Comparison of ENCODE assay signal across 8 cellular contexts in the genomic region with DNA sequence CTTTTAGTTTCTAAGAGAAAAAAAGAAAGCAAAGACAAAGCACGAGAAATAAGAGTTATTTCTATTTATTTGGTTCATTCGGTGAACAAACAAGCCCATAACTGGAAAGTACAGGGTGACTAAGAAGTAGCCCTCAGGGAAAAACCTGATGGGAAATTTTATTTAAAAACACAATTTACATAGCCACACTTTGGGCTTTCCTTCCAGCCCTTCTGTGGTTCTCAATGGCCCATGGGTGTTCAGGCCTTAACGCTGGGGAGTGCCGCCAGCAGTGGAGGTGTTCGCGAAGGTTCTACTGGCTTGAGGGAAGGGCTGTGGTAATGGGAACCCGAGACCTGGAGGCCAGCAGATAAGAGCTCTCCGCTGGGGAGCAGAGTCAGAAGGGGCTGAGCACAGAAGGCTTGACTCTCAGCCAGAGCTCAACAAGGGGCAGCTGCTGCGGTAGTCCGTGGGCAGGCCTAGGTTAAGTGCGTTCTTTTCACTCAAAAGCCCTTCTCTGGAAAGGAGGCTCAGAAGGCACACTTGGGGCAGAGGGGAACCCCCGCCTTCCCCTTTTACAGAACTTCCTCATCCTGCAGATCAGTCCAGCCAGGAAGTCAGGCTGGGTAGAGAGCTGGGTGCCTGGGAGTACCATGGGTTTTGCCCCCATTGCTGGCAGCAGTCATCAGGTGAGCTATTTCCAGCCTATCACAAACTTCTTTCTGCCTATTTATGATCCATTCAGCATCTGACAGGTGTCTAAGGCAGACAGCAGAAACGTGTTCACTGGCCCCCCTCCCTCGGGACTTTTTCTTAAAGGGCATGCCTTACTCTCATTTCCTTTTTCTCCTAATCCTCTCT. TPM values are rescaled to one million over a fixed set of nuclear protein-coding genes. Genes with fewer than 3 reads are reported as not detected.
A peak's percentile ranks its signal among the peaks of the same experiment; 100 is the strongest.
DNase-seq lines count a peak whose midpoint lies in the region; ATAC-seq and TF ChIP-seq lines count a peak whose summit lies in the region.

No MANE protein-coding gene starts in this region.

- peak overlapping the region; percentile 95 to 100 (median 98) for H3K27ac Mint-ChIP-seq in IgD-negative memory B cell

- H4K91ac ChIP-seq in neuronal stem cell (ENCODE audit: low read depth, low read length, poor library complexity), result no peak overlapping the region

- H2BK12ac ChIP-seq in neuronal stem cell (ENCODE audit: low read length), result no peak overlapping the region

- H3K27ac ChIP-seq in neuronal stem cell (replicated peaks; ENCODE audit: low read length), result no peak overlapping the region

- no peaks in the 10 kb centered on the region for H3K79me1 ChIP-seq in neuronal stem cell (ENCODE audit: low read depth, low read length)

- no peak overlapping the region for H2AK5ac ChIP-seq in neuronal stem cell (ENCODE audit: low read depth, low read length)

- peaks cover 38 to 49% (median 39%) of the 10 kb centered on the region in 3 donors for H3K4me1 Mint-ChIP-seq in IgD-negative memory B cell

- CTCF ChIA-PET in HEK293T (lab: Yijun Ruan, JAX), result no interaction called here

- no peak overlapping the region for H3K14ac ChIP-seq in neuronal stem cell (ENCODE audit: low read length)

- H3K9me3 Mint-ChIP-seq in IgD-negative memory B cell, result peaks cover 0 to 4% (median 0%) of the 10 kb centered on the region in 3 donors

- no CpG with 5 or more reads among the region's 14 CpGs for WGBS in neuronal stem cell (ENCODE audit: extremely low coverage in 2 of 2, insufficient read length in 2 of 2, insufficient replicate concordance in 1 of 2), 2 donors

- no peak overlapping the region for H2BK5ac ChIP-seq in neuronal stem cell (ENCODE audit: low read length)

- no peak overlapping the region for H3K18ac ChIP-seq in neuronal stem cell (ENCODE audit: low read length)

- no peak overlapping the region for H3K4me2 ChIP-seq in neuronal stem cell (ENCODE audit: insufficient read depth, low read length, poor library complexity, severe bottlenecking)

- H3K4me3 ChIP-seq in neuronal stem cell (ENCODE audit: low read length in 2 of 2), result no peak overlapping the region

- no peak overlapping the region for H3K4ac ChIP-seq in neuronal stem cell (ENCODE audit: low read length)

- peak overlapping the region; percentile 75 for H3K23ac ChIP-seq in neuronal stem cell (ENCODE audit: low read depth, low read length, poor library complexity)

- H3K9ac ChIP-seq in neuronal stem cell (ENCODE audit: low read depth, low read length, poor library complexity), result no peak overlapping the region

- ATAC-seq in GM18505 (IDR thresholded peaks at IDR 0.05; ENCODE audit: unreplicated experiment) (peak; percentile 76), GM21515 (IDR thresholded peaks at IDR 0.05; ENCODE audit: unreplicated experiment) (peak; percentile 56)

- H3K36me3 Mint-ChIP-seq in IgD-negative memory B cell, result no peaks in the 10 kb centered on the region

- H3K27me3 Mint-ChIP-seq in IgD-negative memory B cell, result peaks cover 5% of the 10 kb centered on the region

- no peaks in the 10 kb centered on the region for H3K36me3 ChIP-seq in neuronal stem cell (replicated peaks in 1 of 2; ENCODE audit: control insufficient read depth in 2 of 2, insufficient read depth in 2 of 2, low read length in 2 of 2)

- H3K4me1 ChIP-seq in neuronal stem cell (ENCODE audit: control insufficient read depth in 2 of 2, insufficient read depth in 1 of 2, low read depth in 1 of 2, low read length in 2 of 2), result no peaks in the 10 kb centered on the region

- DNase-seq in activated CD4-positive, alpha-beta T cell treated with anti-CD3 and anti-CD28 coated beads, Interleukin-2, amount 50 U/mL, for 4 hours, result peak; percentile 4 to 10
- DNase-seq in neuronal stem cell (ENCODE audit: low spot score), result no peak
- DNase-seq in NCI-H446 (lab: John Stamatoyannopoulos, UW), result no peak
- DNase-seq in T-helper 9 cell, result no peak
- DNase-seq in HEK293T (ENCODE audit: extremely low spot score), result no peak

- H3K9me3 ChIP-seq in neuronal stem cell (replicated peaks in 1 of 2; ENCODE audit: control insufficient read depth in 2 of 2, insufficient read depth in 1 of 2, low read depth in 1 of 2, low read length in 2 of 2), result peaks cover 10% of the 10 kb centered on the region in 2 donors

- no peak overlapping the region for H2BK15ac ChIP-seq in neuronal stem cell (ENCODE audit: low read length)

- H3K27me3 ChIP-seq in neuronal stem cell (ENCODE audit: control insufficient read depth in 3 of 3, insufficient read depth in 3 of 3, low read depth in 1 of 3, low read length in 3 of 3), result peaks cover 0 to 14% (median 0%) of the 10 kb centered on the region in 3 experiments

- peak overlapping the region; percentile 70 to 95 (median 82) for H3K4me3 Mint-ChIP-seq in IgD-negative memory B cell

- peak; percentile 52 for TF ChIP-seq POLR2A in GM18505 (IDR thresholded peaks at IDR 0.05; ENCODE audit: borderline replicate concordance, extremely low read depth, insufficient read depth, insufficient read length)

- POLR2A ChIA-PET in HEK293T (lab: Yijun Ruan, JAX), result no interaction called here

- no peak overlapping the region for H2BK120ac ChIP-seq in neuronal stem cell (ENCODE audit: low read depth, low read length)

- no peak overlapping the region for H4K8ac ChIP-seq in neuronal stem cell (ENCODE audit: low read depth, low read length)

- H2AFZ ChIP-seq in neuronal stem cell (ENCODE audit: low read length), result no peak overlapping the region

TF ChIP-seq in HEK293T, 16 proteins besides CTCF, POLR2A, EP300 and RAD21:
- TF ChIP-seq BHLHE40 (IDR thresholded peaks at IDR 0.05; ENCODE audit: borderline replicate concordance), result no peak
- no peak for TF ChIP-seq HDGF (IDR thresholded peaks at IDR 0.05; ENCODE audit: borderline replicate concordance)
- no peak for TF ChIP-seq SP1 (IDR thresholded peaks at IDR 0.05)
- TF ChIP-seq LEF1 (IDR thresholded peaks at IDR 0.05; ENCODE audit: borderline replicate concordance), result no peak
- no peak for TF ChIP-seq L3MBTL2 (conservative IDR thresholded peaks at IDR 0.05)
- TF ChIP-seq NFRKB (IDR thresholded peaks at IDR 0.05), result no peak
- TF ChIP-seq ARNT (IDR thresholded peaks at IDR 0.05), result no peak
- TF ChIP-seq, protein P1, sequence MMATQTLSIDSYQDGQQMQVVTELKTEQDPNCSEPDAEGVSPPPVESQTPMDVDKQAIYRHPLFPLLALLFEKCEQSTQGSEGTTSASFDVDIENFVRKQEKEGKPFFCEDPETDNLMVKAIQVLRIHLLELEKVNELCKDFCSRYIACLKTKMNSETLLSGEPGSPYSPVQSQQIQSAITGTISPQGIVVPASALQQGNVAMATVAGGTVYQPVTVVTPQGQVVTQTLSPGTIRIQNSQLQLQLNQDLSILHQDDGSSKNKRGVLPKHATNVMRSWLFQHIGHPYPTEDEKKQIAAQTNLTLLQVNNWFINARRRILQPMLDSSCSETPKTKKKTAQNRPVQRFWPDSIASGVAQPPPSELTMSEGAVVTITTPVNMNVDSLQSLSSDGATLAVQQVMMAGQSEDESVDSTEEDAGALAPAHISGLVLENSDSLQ (IDR thresholded peaks at IDR 0.05), result no peak
- no peak for TF ChIP-seq CTBP1 (IDR thresholded peaks at IDR 0.05; ENCODE audit: borderline replicate concordance)
- TF ChIP-seq FOXM1 (IDR thresholded peaks at IDR 0.05; ENCODE audit: borderline replicate concordance), result no peak
- TF ChIP-seq ELF4 (IDR thresholded peaks at IDR 0.05), result no peak
- no peak for TF ChIP-seq FOXK2 (IDR thresholded peaks at IDR 0.05)
- no peak for TF ChIP-seq FOXA1 (IDR thresholded peaks at IDR 0.05)
- no peak for TF ChIP-seq TARDBP (IDR thresholded peaks at IDR 0.05)
- no peak for TF ChIP-seq SUZ12 (IDR thresholded peaks at IDR 0.05)
- no peak for TF ChIP-seq ZNF384 (IDR thresholded peaks at IDR 0.05)

RNA-seq across cellular contexts. Expression of gene CD83, which starts 8.8 kb away (rescaled TPM):
- polyA plus RNA-seq in IgD-negative memory B cell, result 43.8 TPM
- polyA plus RNA-seq in neuronal stem cell (2013, experiment 1 of 2), result 2.3 TPM
- 2.5 TPM for polyA plus RNA-seq in neuronal stem cell (2013, experiment 2 of 2)

Comparison
In these comparisons a context has a peak if more than half of its experiments do, and no peak if none do; other contexts are left out.
1. DNase-seq: peak in activated CD4-positive, alpha-beta T cell treated with anti-CD3 and anti-CD28 coated beads, Interleukin-2, amount 50 U/mL, for 4 hours (2 of 2); none in neuronal stem cell (single experiment), NCI-H446 (0 of 2), T-helper 9 cell (single experiment) and HEK293T (single experiment).